ENCODE assay signal across 12 cellular contexts in genomic region chr3:143668924-143669790, GRCh38.
DNase-seq lines count a peak whose midpoint lies in the region; ATAC-seq and TF ChIP-seq lines count a peak whose summit lies in the region.
"Had no signal": no experiment of that assay in that cellular context is flagged by ENCODE, and none has a peak within 500 bp of the region (broad histone marks: within the 10 kb centered on the region; RNA-seq: fewer than 3 reads in every experiment).

No MANE protein-coding gene starts in this region.

- CTCF ChIA-PET in activated CD8-positive, alpha-beta T cell treated with anti-CD3 and anti-CD28 coated beads for 36 hours (lab: Charles Lee): interaction anchor here (1.0 to 1.1 kb wide), 2 partner anchors 9 to 548 kb away, joined by 3 to 4 read pairs; no protein-coding TSS in a partner anchor
- CTCF ChIA-PET in activated CD8-positive, alpha-beta T cell treated with anti-CD3 and anti-CD28 coated beads, Interleukin-2, amount 10 ng/mL, durations not matched to agents 7 days and 5 days (lab: Charles Lee): interaction anchor here (1.3 kb wide), 1 partner anchor 548 kb away, joined by 3 read pairs; no protein-coding TSS in a partner anchor

- no peak overlapping the region for H3K4me3 ChIP-seq in MM.1S (ENCODE audit: low read length)
- H3K4me3 ChIP-seq: stomach had no signal

- no peaks in the 10 kb centered on the region for H4K20me1 ChIP-seq in MM.1S (ENCODE audit: insufficient read depth, low read length)

- no peak overlapping the region for H2AFZ ChIP-seq in MM.1S (ENCODE audit: low read length)

- no peak overlapping the region for H3K9ac ChIP-seq in MM.1S (ENCODE audit: low read length)

- peak; percentile 63 for ATAC-seq in activated CD8-positive, alpha-beta T cell treated with anti-CD3 and anti-CD28 coated beads for 36 hours
- ATAC-seq in activated CD8-positive, alpha-beta T cell treated with anti-CD3 and anti-CD28 coated beads, Interleukin-2, amount 10 ng/mL, durations not matched to agents 7 days and 5 days: no peak
- ATAC-seq in HG02763 (IDR thresholded peaks at IDR 0.05; ENCODE audit: unreplicated experiment): peak; percentile 92
- peak; percentile 71 for ATAC-seq in stimulated activated naive CD8-positive, alpha-beta T cell treated with anti-CD3 and anti-CD28 coated beads, Interleukin-15, Interleukin-2, amounts not matched to agents 100 U/mL and 50 U/mL, for 24 hours

- no peaks in the 10 kb centered on the region for H3F3A ChIP-seq in MM.1S (ENCODE audit: insufficient read depth, low read length)

- POLR2A ChIA-PET in activated CD8-positive, alpha-beta T cell treated with anti-CD3 and anti-CD28 coated beads for 36 hours (lab: Charles Lee): no interaction called here
- POLR2A ChIA-PET in activated CD8-positive, alpha-beta T cell treated with anti-CD3 and anti-CD28 coated beads, Interleukin-2, amount 10 ng/mL, durations not matched to agents 7 days and 5 days (lab: Charles Lee): no interaction called here

- DNase-seq in activated CD8-positive, alpha-beta T cell treated with anti-CD3 and anti-CD28 coated beads for 36 hours: peak; percentile 9
- no peak for DNase-seq in activated CD8-positive, alpha-beta T cell treated with anti-CD3 and anti-CD28 coated beads, Interleukin-2, amount 10 ng/mL, durations not matched to agents 7 days and 5 days
- DNase-seq in MM.1S (peak; percentile 37), glomerular visceral epithelial cell (ENCODE audit: extremely low spot score) (no peak), NCI-H2107 treated with DMSO at 0.1 percent for 48 hours (lab: John Stamatoyannopoulos, UW; ENCODE audit: unreplicated experiment) (no peak), NCI-H510A treated with DMSO at 0.1 percent for 48 hours (lab: John Stamatoyannopoulos, UW) (no peak)
- DNase-seq in stimulated activated naive CD8-positive, alpha-beta T cell treated with anti-CD3 and anti-CD28 coated beads, Interleukin-15, Interleukin-2, amounts not matched to agents 100 U/mL and 50 U/mL, for 24 hours: no peak
- DNase-seq: NCI-H2029 treated with DMSO at 0.1 percent for 48 hours, stomach, T1000 had no signal

- peaks cover 3% of the 10 kb centered on the region; the same call in 1 of the 2 replicates for H3K4me1 ChIP-seq in MM.1S (ENCODE audit: low read length)

- H3K4me1 Mint-ChIP-seq in activated CD8-positive, alpha-beta T cell treated with anti-CD3 and anti-CD28 coated beads for 36 hours (ENCODE audit: low read depth): peaks cover 21% of the 10 kb centered on the region
- peaks cover 4% of the 10 kb centered on the region for H3K4me1 Mint-ChIP-seq in activated CD8-positive, alpha-beta T cell treated with anti-CD3 and anti-CD28 coated beads, Interleukin-2, amount 10 ng/mL, durations not matched to agents 7 days and 5 days (ENCODE audit: low read depth)

- no peaks in the 10 kb centered on the region for H3K36me3 ChIP-seq in MM.1S (replicated peaks; ENCODE audit: insufficient read depth, low read length)
- H3K36me3 ChIP-seq: stomach had no signal

- H3K27me3 ChIP-seq in MM.1S (replicated peaks; ENCODE audit: insufficient read depth, low read length): no peaks in the 10 kb centered on the region
- H3K27me3 ChIP-seq: stomach had no signal

- TF ChIP-seq CTCF in activated CD8-positive, alpha-beta T cell treated with anti-CD3 and anti-CD28 coated beads for 36 hours (IDR thresholded peaks at IDR 0.05): no peak
- no peak for TF ChIP-seq CTCF in MM.1S (IDR thresholded peaks at IDR 0.05; ENCODE audit: low read length)

- peak overlapping the region; percentile 48; the same call in 1 of the 2 replicates for H3K27ac ChIP-seq in MM.1S (ENCODE audit: low read length)

- H3K9me2 ChIP-seq in MM.1S (replicated peaks; ENCODE audit: insufficient read depth, low read length): no peaks in the 10 kb centered on the region

- peaks cover 2% of the 10 kb centered on the region for H3K36me3 Mint-ChIP-seq in activated CD8-positive, alpha-beta T cell treated with anti-CD3 and anti-CD28 coated beads for 36 hours (ENCODE audit: low read depth)
- no peaks in the 10 kb centered on the region for H3K36me3 Mint-ChIP-seq in activated CD8-positive, alpha-beta T cell treated with anti-CD3 and anti-CD28 coated beads, Interleukin-2, amount 10 ng/mL, durations not matched to agents 7 days and 5 days (ENCODE audit: low read depth)
- H3K36me3 Mint-ChIP-seq: brain had no signal

- H3K27me3 Mint-ChIP-seq in activated CD8-positive, alpha-beta T cell treated with anti-CD3 and anti-CD28 coated beads for 36 hours: no peaks in the 10 kb centered on the region
- H3K27me3 Mint-ChIP-seq in activated CD8-positive, alpha-beta T cell treated with anti-CD3 and anti-CD28 coated beads, Interleukin-2, amount 10 ng/mL, durations not matched to agents 7 days and 5 days (ENCODE audit: low read depth): no peaks in the 10 kb centered on the region
- H3K27me3 Mint-ChIP-seq: brain had no signal

- H3K4me3 Mint-ChIP-seq in activated CD8-positive, alpha-beta T cell treated with anti-CD3 and anti-CD28 coated beads for 36 hours: no peak overlapping the region
- H3K4me3 Mint-ChIP-seq in activated CD8-positive, alpha-beta T cell treated with anti-CD3 and anti-CD28 coated beads, Interleukin-2, amount 10 ng/mL, durations not matched to agents 7 days and 5 days: no peak overlapping the region
- H3K4me3 Mint-ChIP-seq: brain had no signal

- H3K4me2 ChIP-seq in MM.1S (ENCODE audit: low read depth, low read length): peak overlapping the region; percentile 0; the same call in 1 of the 2 replicates

- no peaks in the 10 kb centered on the region for H3K9me3 Mint-ChIP-seq in activated CD8-positive, alpha-beta T cell treated with anti-CD3 and anti-CD28 coated beads for 36 hours
- H3K9me3 Mint-ChIP-seq in activated CD8-positive, alpha-beta T cell treated with anti-CD3 and anti-CD28 coated beads, Interleukin-2, amount 10 ng/mL, durations not matched to agents 7 days and 5 days (ENCODE audit: insufficient read depth): no peaks in the 10 kb centered on the region

- intact Hi-C loops in activated CD8-positive, alpha-beta T cell treated with anti-CD3 and anti-CD28 coated beads for 36 hours (cut with micrococcal nuclease): no loop called here

- peak overlapping the region; percentile 26 for H3K27ac Mint-ChIP-seq in activated CD8-positive, alpha-beta T cell treated with anti-CD3 and anti-CD28 coated beads for 36 hours
- H3K27ac Mint-ChIP-seq in activated CD8-positive, alpha-beta T cell treated with anti-CD3 and anti-CD28 coated beads, Interleukin-2, amount 10 ng/mL, durations not matched to agents 7 days and 5 days: no peak overlapping the region

- H3K9me3 ChIP-seq in MM.1S (replicated peaks; ENCODE audit: insufficient read depth, low read length): no peaks in the 10 kb centered on the region
- H3K9me3 ChIP-seq: stomach had no signal

- H3K79me2 ChIP-seq in MM.1S (ENCODE audit: low read length): no peaks in the 10 kb centered on the region

Comparison
In these comparisons a context has a peak if more than half of its experiments do, and no peak if none do; other contexts are left out.
1. DNase-seq: peak in activated CD8-positive, alpha-beta T cell treated with anti-CD3 and anti-CD28 coated beads for 36 hours (single experiment) and MM.1S (single experiment); none in activated CD8-positive, alpha-beta T cell treated with anti-CD3 and anti-CD28 coated beads, Interleukin-2, amount 10 ng/mL, durations not matched to agents 7 days and 5 days (single experiment), stimulated activated naive CD8-positive, alpha-beta T cell treated with anti-CD3 and anti-CD28 coated beads, Interleukin-15, Interleukin-2, amounts not matched to agents 100 U/mL and 50 U/mL, for 24 hours (single experiment), glomerular visceral epithelial cell (single experiment), NCI-H2107 treated with DMSO at 0.1 percent for 48 hours (single experiment) and NCI-H510A treated with DMSO at 0.1 percent for 48 hours (single experiment).